In the genomic region with DNA sequence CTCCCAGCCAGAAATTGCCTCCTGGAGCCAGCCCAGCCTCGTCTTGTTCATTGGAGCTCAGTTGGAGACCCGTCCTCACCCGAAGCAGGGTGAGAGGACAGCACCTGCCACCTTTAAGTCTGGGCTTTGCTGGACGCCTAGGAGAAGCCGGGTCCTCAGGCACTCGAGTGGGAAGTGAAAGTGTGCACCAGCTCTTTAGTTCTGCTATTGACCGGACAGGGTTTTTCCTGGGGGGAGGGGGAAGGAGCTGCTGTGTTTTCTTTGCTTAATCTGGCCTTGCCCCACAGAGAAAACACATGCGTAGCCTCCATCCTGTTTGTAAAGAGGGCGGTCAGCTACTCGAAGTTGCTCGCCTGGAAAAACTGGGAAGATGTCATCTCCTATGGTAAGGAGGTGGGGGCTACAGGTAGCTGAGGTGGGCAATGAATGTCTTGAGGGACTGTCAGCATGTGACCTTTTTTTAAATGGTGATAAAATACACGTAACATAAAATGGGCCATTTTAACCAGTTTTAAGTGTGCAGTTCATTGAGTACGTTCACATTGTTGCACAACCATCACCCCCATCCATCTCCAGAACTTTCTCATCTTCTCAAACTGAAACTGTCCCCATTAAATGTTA, we compare ENCODE assay signal across 8 cellular contexts.
A peak's percentile ranks its signal among the peaks of the same experiment; 100 is the strongest.
DNase-seq lines count a peak whose midpoint lies in the region; ATAC-seq and TF ChIP-seq lines count a peak whose summit lies in the region.

No MANE protein-coding gene starts in this region.

- H3K36me3 ChIP-seq in parathyroid adenoma (ENCODE audit: control insufficient read depth, insufficient read depth, low read length): no peaks in the 10 kb centered on the region

- no peak overlapping the region for H3K4me3 Mint-ChIP-seq in central memory CD8-positive, alpha-beta T cell

- ATAC-seq in GM19324 (IDR thresholded peaks at IDR 0.05; ENCODE audit: low FRiP score, unreplicated experiment) (peak; percentile 58), HG03378 (IDR thresholded peaks at IDR 0.05; ENCODE audit: unreplicated experiment) (peak; percentile 50)
- ATAC-seq in central memory CD8-positive, alpha-beta T cell (replicated peaks; ENCODE audit: extremely low read depth, poor library complexity, severe bottlenecking): peak; percentile 21

- no peak overlapping the region for H2AFZ ChIP-seq in parathyroid adenoma

- no peaks in the 10 kb centered on the region for H3K27me3 ChIP-seq in parathyroid adenoma (ENCODE audit: control insufficient read depth, insufficient read depth, low read length)

- peaks cover 13% of the 10 kb centered on the region for H3K36me3 Mint-ChIP-seq in central memory CD8-positive, alpha-beta T cell (ENCODE audit: insufficient read depth)

- no peak overlapping the region for H3K9ac ChIP-seq in parathyroid adenoma

- TF ChIP-seq CTCF in parathyroid adenoma (IDR thresholded peaks at IDR 0.05): no peak

- H3K27ac ChIP-seq in parathyroid adenoma: peak overlapping the region; percentile 39

- H3K27ac Mint-ChIP-seq in central memory CD8-positive, alpha-beta T cell (ENCODE audit: low read depth): peak overlapping the region; percentile 76

- H3K4me2 ChIP-seq in parathyroid adenoma (ENCODE audit: low read length): no peak overlapping the region

- peaks cover 5% of the 10 kb centered on the region for H3K9me3 Mint-ChIP-seq in central memory CD8-positive, alpha-beta T cell

- H3K27me3 Mint-ChIP-seq in central memory CD8-positive, alpha-beta T cell: no peaks in the 10 kb centered on the region

- H3K9me3 ChIP-seq in parathyroid adenoma (ENCODE audit: control insufficient read depth, low read length): no peaks in the 10 kb centered on the region

- H3K79me2 ChIP-seq in parathyroid adenoma: peaks cover 50% of the 10 kb centered on the region

- H3K4me1 ChIP-seq in parathyroid adenoma: no peaks in the 10 kb centered on the region

- peaks cover 81% of the 10 kb centered on the region for H3K4me1 Mint-ChIP-seq in central memory CD8-positive, alpha-beta T cell

- DNase-seq in AML-193 (lab: John Stamatoyannopoulos, UW) (peak; percentile 82 to 84), activated gamma-delta T cell treated with Interleukin-2 at 50 U/mL for 16 hours (no peak)
- no peak for DNase-seq in central memory CD8-positive, alpha-beta T cell (ENCODE audit: low spot score in 2 of 2)
- DNase-seq in effector CD8-positive, alpha-beta T cell (lab: John Stamatoyannopoulos, UW): no peak
- DNase-seq in stimulated activated CD4-positive, alpha-beta T cell treated with anti-CD3 and anti-CD28 coated beads, Interleukin-15, amount 100 ng/mL, for 24 hours: no peak

- H3K4me3 ChIP-seq in parathyroid adenoma (ENCODE audit: low read depth, low read length): no peak overlapping the region

Comparison
In these comparisons a context has a peak if more than half of its experiments do, and no peak if none do; other contexts are left out.
1. DNase-seq: peak in AML-193 (2 of 2); none in central memory CD8-positive, alpha-beta T cell (0 of 2), effector CD8-positive, alpha-beta T cell (single experiment), activated gamma-delta T cell treated with Interleukin-2 at 50 U/mL for 16 hours (single experiment) and stimulated activated CD4-positive, alpha-beta T cell treated with anti-CD3 and anti-CD28 coated beads, Interleukin-15, amount 100 ng/mL, for 24 hours (single experiment).
2. Peak in every context shown above with its lines, with median percentiles within 50 percentile points of each other: ATAC-seq.